In the genomic region with DNA sequence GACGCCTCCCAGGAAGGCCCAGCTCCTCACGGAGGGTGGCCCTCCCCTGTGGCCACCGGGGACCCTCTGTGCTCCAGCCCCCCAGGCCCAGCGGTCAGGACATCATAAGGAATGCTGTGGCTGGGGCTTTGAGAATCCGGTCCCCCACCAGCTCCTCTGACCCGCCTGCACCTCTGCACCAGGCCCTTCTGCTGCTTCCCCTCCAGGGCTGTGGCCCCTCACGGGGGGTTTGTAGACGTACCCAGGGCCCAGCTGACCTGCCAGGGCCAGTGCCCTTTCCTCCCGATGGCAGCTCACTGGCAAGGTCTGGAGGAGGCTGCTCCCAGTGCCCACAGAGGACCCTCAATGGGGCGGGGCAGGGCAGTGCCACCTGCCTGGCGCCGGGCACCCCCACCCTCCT, we compare ENCODE assay signal across 29 cellular contexts.
"Had no signal": no experiment of that assay in that cellular context is flagged by ENCODE, and none has a peak within 500 bp of the region (broad histone marks: within the 10 kb centered on the region; RNA-seq: fewer than 3 reads in every experiment).

No MANE protein-coding gene starts in this region.

- H3K9me3 ChIP-seq: adrenal gland, ascending aorta, body of pancreas, breast epithelium had no signal

- H3K4me3 ChIP-seq: adrenal gland, ascending aorta, body of pancreas, breast epithelium, cardiac muscle cell had no signal

- H3K27me3 ChIP-seq: ascending aorta, body of pancreas, brain microvascular endothelial cell, cardiac muscle cell had no signal

- DNase-seq: activated effector memory CD4-positive, alpha-beta T cell treated with anti-CD3 and anti-CD28 coated beads, Interleukin-2, amount 50 U/mL, for 16 hours; activated effector memory CD4-positive, alpha-beta T cell treated with Interleukin-2 at 50 U/mL for 16 hours; activated gamma-delta T cell; activated gamma-delta T cell treated with Interleukin-2 at 50 U/mL for 16 hours; activated naive CD4-positive, alpha-beta T cell; activated naive CD4-positive, alpha-beta T cell treated with anti-CD3 and anti-CD28 coated beads for 36 hours; activated naive CD4-positive, alpha-beta T cell treated with anti-CD3 and anti-CD28 coated beads, Interleukin-2, amount 10 ng/mL, durations not matched to agents 7 days and 5 days; activated naive CD4-positive, alpha-beta T cell treated with anti-CD3 and anti-CD28 coated beads, Interleukin-2, amount 50 U/mL, for 16 hours; activated naive CD4-positive, alpha-beta T cell treated with Interleukin-2 at 50 U/mL for 16 hours; activated naive CD8-positive, alpha-beta T cell treated with anti-CD3 and anti-CD28 coated beads for 36 hours; activated naive CD8-positive, alpha-beta T cell treated with anti-CD3 and anti-CD28 coated beads, Interleukin-2, amount 10 ng/mL, durations not matched to agents 7 days and 5 days; activated naive CD8-positive, alpha-beta T cell treated with anti-CD3 and anti-CD28 coated beads, Interleukin-2, amount 50 U/mL, for 24 hours; activated T-cell treated with anti-CD3 and anti-CD28 coated beads, Interleukin-2, amount 50 U/mL, for 1 hour; activated T-cell treated with anti-CD3 and anti-CD28 coated beads, Interleukin-2, amount 50 U/mL, for 24 hours; activated T-cell treated with anti-CD3 and anti-CD28 coated beads, Interleukin-2, amount 50 U/mL, for 4 hours; activated T-cell treated with anti-CD3 and anti-CD28 coated beads, Interleukin-2, amount 50 U/mL, for 48 hours; activated T-cell treated with anti-CD3 and anti-CD28 coated beads, Interleukin-2, amount 50 U/mL, for 72 hours; adrenal gland; amniotic stem cell; aorta; body of pancreas; brain microvascular endothelial cell; central memory CD4-positive, alpha-beta T cell; cerebellar nuclear complex had no signal

- ATAC-seq: activated naive CD4-positive, alpha-beta T cell treated with anti-CD3 and anti-CD28 coated beads, Interleukin-2, amount 50 U/mL, for 72 hours; activated naive CD8-positive, alpha-beta T cell treated with anti-CD3 and anti-CD28 coated beads, Interleukin-2, amount 50 U/mL, for 24 hours; activated T-cell treated with anti-CD3 and anti-CD28 coated beads, Interleukin-2, amount 50 U/mL, for 4 hours; activated T-cell treated with anti-CD3 and anti-CD28 coated beads, Interleukin-2, amount 50 U/mL, for 72 hours; activated T-helper 17 cell treated with anti-CD3 and anti-CD28 coated beads, Interleukin-2, amount 50 U/mL, for 72 hours; body of pancreas had no signal

- H3K36me3 ChIP-seq: adrenal gland, ascending aorta, brain microvascular endothelial cell, breast epithelium, cardiac muscle cell had no signal

- H3K4me1 ChIP-seq: adrenal gland, ascending aorta, body of pancreas, breast epithelium had no signal

- H3K27ac ChIP-seq: adrenal gland, ascending aorta, body of pancreas, brain microvascular endothelial cell, breast epithelium, cardiac muscle cell had no signal
